13 cellular contexts compared by ENCODE assay signal in the genomic region with DNA sequence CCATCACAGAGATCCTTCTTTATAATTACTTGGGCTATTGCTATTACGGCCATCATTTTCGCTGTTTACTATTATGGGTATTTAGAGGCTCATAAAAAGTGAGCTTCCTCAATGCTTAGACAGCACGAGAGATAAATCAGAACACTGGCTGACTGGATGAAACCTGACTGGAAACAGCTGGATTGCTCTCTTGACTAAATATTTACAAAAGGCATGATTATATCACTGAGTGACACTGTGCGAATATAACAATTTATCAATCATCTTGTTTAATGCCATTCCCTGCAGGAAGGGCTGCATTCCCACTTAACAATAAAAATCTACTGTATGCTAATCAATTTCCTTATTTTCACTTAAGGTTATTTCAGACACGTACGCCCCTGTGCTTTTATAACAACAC.
"Had no signal": no experiment of that assay in that cellular context is flagged by ENCODE, and none has a peak within 500 bp of the region (broad histone marks: within the 10 kb centered on the region; RNA-seq: fewer than 3 reads in every experiment).

No MANE protein-coding gene starts in this region.

- H3K4me3 ChIP-seq: lung, right atrium auricular region, skin epidermis, tibial nerve had no signal

- H3K36me3 ChIP-seq: right atrium auricular region, tibial nerve had no signal

- H3K4me1 ChIP-seq: right atrium auricular region, tibial nerve had no signal

- H3K27ac ChIP-seq: right atrium auricular region, skin epidermis, tibial nerve had no signal

- ATAC-seq: activated CD8-positive, alpha-beta memory T cell treated with anti-CD3 and anti-CD28 coated beads, Interleukin-2, amount 10 ng/mL, durations not matched to agents 7 days and 5 days; esophagus mucosa had no signal

- H3K27me3 ChIP-seq: right atrium auricular region, tibial nerve had no signal

- DNase-seq: activated CD4-positive, alpha-beta memory T cell treated with anti-CD3 and anti-CD28 coated beads, Interleukin-2, amount 10 ng/mL, durations not matched to agents 7 days and 5 days; activated CD4-positive, alpha-beta T cell treated with anti-CD3 and anti-CD28 coated beads for 48 hours; activated CD4-positive, CD25-positive, alpha-beta regulatory T cell; activated CD8-positive, alpha-beta memory T cell treated with anti-CD3 and anti-CD28 coated beads, Interleukin-2, amount 10 ng/mL, durations not matched to agents 7 days and 5 days; effector CD8-positive, alpha-beta T cell; stimulated activated CD4-positive, alpha-beta T cell treated with anti-CD3 and anti-CD28 coated beads, Interleukin-15, amount 100 ng/mL, for 24 hours; stimulated activated CD4-positive, alpha-beta T cell treated with anti-CD3 and anti-CD28 coated beads, Interleukin-2, amount 100 ng/mL, for 48 hours; T-helper 9 cell had no signal
